Comparison of ENCODE assay signal across 1 cellular context in genomic region chr19:15378529-15379082, GRCh38.
A peak's percentile ranks its signal among the peaks of the same experiment; 100 is the strongest.
TF ChIP-seq lines count a peak whose summit lies in the region.

No MANE protein-coding gene starts in this region.

TF ChIP-seq in H1, 55 proteins besides CTCF, POLR2A, EP300 and RAD21:
- TF ChIP-seq NRF1 (IDR thresholded peaks at IDR 0.05; ENCODE audit: low read depth, low read length) (no peak), RBBP5 (IDR thresholded peaks at IDR 0.05; ENCODE audit: borderline replicate concordance, low read depth, low read length) (0 out of 2 replicates have a peak, but pooled peaks have one; percentile 21), SAP30 (IDR thresholded peaks at IDR 0.05; ENCODE audit: insufficient read depth, insufficient replicate concordance, low read length) (peak; percentile 81), CBX8 (IDR thresholded peaks at IDR 0.05; ENCODE audit: borderline replicate concordance, low read depth, low read length) (no peak), EZH2 (IDR thresholded peaks at IDR 0.05; ENCODE audit: low read depth, low read length, severe bottlenecking) (no peak), RFX5 (IDR thresholded peaks at IDR 0.05; ENCODE audit: borderline replicate concordance, low read depth, low read length) (no peak), TAF7 (optimal IDR thresholded peaks at IDR 0.05; ENCODE audit: borderline replicate concordance, low read depth, low read length) (no peak), ATF3 (IDR thresholded peaks at IDR 0.05; ENCODE audit: insufficient read depth, low read depth, low read length) (no peak), JUN (IDR thresholded peaks at IDR 0.05; ENCODE audit: low read depth, low read length) (no peak), CBX5 (IDR thresholded peaks at IDR 0.05; ENCODE audit: low read depth, low read length) (no peak), HDAC2 (IDR thresholded peaks at IDR 0.05; ENCODE audit: borderline replicate concordance in 1 of 2, low read depth in 2 of 2, low read length in 2 of 2) (0 out of 4 replicates have a peak, but pooled peaks of 1 of the 2 experiments have one; percentile 13), TAF1 (IDR thresholded peaks at IDR 0.05; ENCODE audit: low read depth, low read length) (0 out of 2 replicates have a peak, but pooled peaks have one; percentile 38), GABPA (IDR thresholded peaks at IDR 0.05; ENCODE audit: borderline replicate concordance, insufficient read depth, low read length) (no peak), KDM4A (IDR thresholded peaks at IDR 0.05; ENCODE audit: low read depth, low read length, severe bottlenecking) (peak; percentile 18), SRF (IDR thresholded peaks at IDR 0.05; ENCODE audit: low read depth, low read length) (no peak), BACH1 (IDR thresholded peaks at IDR 0.05; ENCODE audit: low read length) (no peak), SUZ12 (IDR thresholded peaks at IDR 0.05; ENCODE audit: low read length) (no peak), CTBP2 (IDR thresholded peaks at IDR 0.05; ENCODE audit: borderline replicate concordance, insufficient read depth, insufficient read length, low read length) (no peak), FOSL1 (IDR thresholded peaks at IDR 0.05; ENCODE audit: insufficient read depth, low read depth, low read length) (peak; percentile 64; the same call in 1 of the 2 replicates), SIN3A (conservative IDR thresholded peaks at IDR 0.05 in 1 of 2, IDR thresholded peaks at IDR 0.05 in 1 of 2; ENCODE audit: low read depth in 1 of 2, low read length in 2 of 2) (peak; percentile 62 to 64; a peak in 1 of 4 replicates), ZNF274 (IDR thresholded peaks at IDR 0.05; ENCODE audit: borderline replicate concordance, extremely low read depth, low read length) (no peak), HDAC6 (IDR thresholded peaks at IDR 0.05; ENCODE audit: low read depth, low read length) (no peak), BRCA1 (IDR thresholded peaks at IDR 0.05; ENCODE audit: low read depth, low read length) (no peak), PHF8 (conservative IDR thresholded peaks at IDR 0.05; ENCODE audit: low read depth, low read length) (no peak; the same call in 1 of the 2 replicates), MAFK (IDR thresholded peaks at IDR 0.05; ENCODE audit: low read depth, low read length) (no peak), SP2 (IDR thresholded peaks at IDR 0.05; ENCODE audit: low read length) (no peak), TBP (IDR thresholded peaks at IDR 0.05; ENCODE audit: low read depth, low read length) (no peak)
- TF ChIP-seq, protein P1, sequence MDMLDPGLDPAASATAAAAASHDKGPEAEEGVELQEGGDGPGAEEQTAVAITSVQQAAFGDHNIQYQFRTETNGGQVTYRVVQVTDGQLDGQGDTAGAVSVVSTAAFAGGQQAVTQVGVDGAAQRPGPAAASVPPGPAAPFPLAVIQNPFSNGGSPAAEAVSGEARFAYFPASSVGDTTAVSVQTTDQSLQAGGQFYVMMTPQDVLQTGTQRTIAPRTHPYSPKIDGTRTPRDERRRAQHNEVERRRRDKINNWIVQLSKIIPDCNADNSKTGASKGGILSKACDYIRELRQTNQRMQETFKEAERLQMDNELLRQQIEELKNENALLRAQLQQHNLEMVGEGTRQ (IDR thresholded peaks at IDR 0.05; ENCODE audit: low read length): no peak
- TF ChIP-seq, protein P2, sequence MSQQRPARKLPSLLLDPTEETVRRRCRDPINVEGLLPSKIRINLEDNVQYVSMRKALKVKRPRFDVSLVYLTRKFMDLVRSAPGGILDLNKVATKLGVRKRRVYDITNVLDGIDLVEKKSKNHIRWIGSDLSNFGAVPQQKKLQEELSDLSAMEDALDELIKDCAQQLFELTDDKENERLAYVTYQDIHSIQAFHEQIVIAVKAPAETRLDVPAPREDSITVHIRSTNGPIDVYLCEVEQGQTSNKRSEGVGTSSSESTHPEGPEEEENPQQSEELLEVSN (IDR thresholded peaks at IDR 0.05): no peak
- TF ChIP-seq, protein P3, sequence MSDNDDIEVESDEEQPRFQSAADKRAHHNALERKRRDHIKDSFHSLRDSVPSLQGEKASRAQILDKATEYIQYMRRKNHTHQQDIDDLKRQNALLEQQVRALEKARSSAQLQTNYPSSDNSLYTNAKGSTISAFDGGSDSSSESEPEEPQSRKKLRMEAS (IDR thresholded peaks at IDR 0.05): peak; percentile 57
TF ChIP-seq in H1: peak in this region for 8.
